In the genomic region with DNA sequence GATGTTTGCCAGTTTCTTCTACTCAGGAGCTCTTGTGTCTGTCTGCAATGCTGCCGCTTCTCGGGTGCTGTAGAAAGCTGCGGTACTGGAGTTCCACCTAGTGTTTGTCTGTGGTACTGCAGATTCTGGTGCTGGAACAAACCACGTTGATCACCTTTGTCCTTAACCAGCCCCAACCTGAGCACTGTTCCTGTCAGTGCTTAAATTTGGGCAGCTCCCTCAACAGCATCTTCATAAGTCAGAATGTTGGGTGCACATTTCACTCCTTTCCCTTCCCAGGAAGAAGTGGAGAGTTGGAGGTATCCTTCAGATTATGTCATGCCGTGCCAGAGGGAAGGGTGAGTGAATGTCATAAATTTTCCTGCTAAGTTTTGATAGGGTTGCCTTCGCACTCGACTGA, we compare ENCODE assay signal across 8 cellular contexts. TPM values are rescaled to one million over a fixed set of nuclear protein-coding genes. Genes with fewer than 3 reads are reported as not detected.
A peak's percentile ranks its signal among the peaks of the same experiment; 100 is the strongest.
DNase-seq lines count a peak whose midpoint lies in the region; ATAC-seq and TF ChIP-seq lines count a peak whose summit lies in the region.

No MANE protein-coding gene starts in this region.

- H3K9me3 Mint-ChIP-seq in WTC11, result peaks cover 29% of the 10 kb centered on the region

- H3K4me1 Mint-ChIP-seq in WTC11, result no peaks in the 10 kb centered on the region; the same call in 1 of the 2 replicates

- H3K4me3 Mint-ChIP-seq in WTC11, result no peak overlapping the region

- H3K36me3 ChIP-seq in kidney epithelial cell (ENCODE audit: control insufficient read depth, insufficient read depth, low read length), result no peaks in the 10 kb centered on the region

- CTCF ChIA-PET in WTC11 (lab: Charles Lee), result interaction anchor here (0.5 to 3.5 kb wide), 60 partner anchors 9 to 676 kb away, joined by 3 to 29 read pairs (median 4); partner anchors contain the start of genes ASB8, CCDC184 and TMEM106C

- no peak overlapping the region for H3K4me3 ChIP-seq in cardiac fibroblast (replicated peaks in 1 of 2; ENCODE audit: low read depth in 2 of 2, low read length in 2 of 2)
- no peak overlapping the region for H3K4me3 ChIP-seq in kidney epithelial cell (ENCODE audit: low read depth, low read length)

- TF ChIP-seq CTCF in WTC11 (IDR thresholded peaks at IDR 0.05) (peak; percentile 96), cardiac fibroblast (IDR thresholded peaks at IDR 0.05; ENCODE audit: low read depth, low read length) (peak; percentile 98), kidney epithelial cell (IDR thresholded peaks at IDR 0.05; ENCODE audit: insufficient read depth, low read length, poor library complexity, severe bottlenecking) (peak; percentile 97)

- no peak overlapping the region for H3K27ac Mint-ChIP-seq in WTC11

- peaks cover 10% of the 10 kb centered on the region for H3K27me3 Mint-ChIP-seq in WTC11 (ENCODE audit: low read depth)

- peaks cover 2% of the 10 kb centered on the region for H3K27me3 ChIP-seq in kidney epithelial cell (ENCODE audit: control insufficient read depth, insufficient read depth, low read length)

- peak; percentile 73 for ATAC-seq in HG02885 (IDR thresholded peaks at IDR 0.05; ENCODE audit: poor library complexity, unreplicated experiment)
- peak; percentile 94 for ATAC-seq in WTC11
- no peak for ATAC-seq in GM21447 (IDR thresholded peaks at IDR 0.05; ENCODE audit: unreplicated experiment)

- peaks cover 13% of the 10 kb centered on the region for H3K36me3 Mint-ChIP-seq in WTC11

- DNase-seq in EH (ENCODE audit: low read depth), result peak; percentile 73
- DNase-seq in NCI-H226, result peak; percentile 58
- DNase-seq in WTC11 (ENCODE audit: low spot score), result peak; percentile 81
- peak; percentile 80 to 83 for DNase-seq in cardiac fibroblast (ENCODE audit: low read depth in 2 of 2)
- DNase-seq in kidney epithelial cell (ENCODE audit: low read depth), result peak; percentile 34
- peak; percentile 77 for DNase-seq in stimulated activated CD4-positive, alpha-beta T cell treated with anti-CD3 and anti-CD28 coated beads, Interleukin-1b, Interleukin-23, amount 100 ng/mL, for 48 hours

- POLR2A ChIA-PET in WTC11 (lab: Charles Lee), result interaction anchor here (1.0 kb wide), 1 partner anchor 332 kb away, joined by 3 read pairs; no protein-coding TSS in a partner anchor

TF ChIP-seq in WTC11, 78 proteins besides CTCF, POLR2A, EP300 and RAD21:
- TF ChIP-seq, protein P1, sequence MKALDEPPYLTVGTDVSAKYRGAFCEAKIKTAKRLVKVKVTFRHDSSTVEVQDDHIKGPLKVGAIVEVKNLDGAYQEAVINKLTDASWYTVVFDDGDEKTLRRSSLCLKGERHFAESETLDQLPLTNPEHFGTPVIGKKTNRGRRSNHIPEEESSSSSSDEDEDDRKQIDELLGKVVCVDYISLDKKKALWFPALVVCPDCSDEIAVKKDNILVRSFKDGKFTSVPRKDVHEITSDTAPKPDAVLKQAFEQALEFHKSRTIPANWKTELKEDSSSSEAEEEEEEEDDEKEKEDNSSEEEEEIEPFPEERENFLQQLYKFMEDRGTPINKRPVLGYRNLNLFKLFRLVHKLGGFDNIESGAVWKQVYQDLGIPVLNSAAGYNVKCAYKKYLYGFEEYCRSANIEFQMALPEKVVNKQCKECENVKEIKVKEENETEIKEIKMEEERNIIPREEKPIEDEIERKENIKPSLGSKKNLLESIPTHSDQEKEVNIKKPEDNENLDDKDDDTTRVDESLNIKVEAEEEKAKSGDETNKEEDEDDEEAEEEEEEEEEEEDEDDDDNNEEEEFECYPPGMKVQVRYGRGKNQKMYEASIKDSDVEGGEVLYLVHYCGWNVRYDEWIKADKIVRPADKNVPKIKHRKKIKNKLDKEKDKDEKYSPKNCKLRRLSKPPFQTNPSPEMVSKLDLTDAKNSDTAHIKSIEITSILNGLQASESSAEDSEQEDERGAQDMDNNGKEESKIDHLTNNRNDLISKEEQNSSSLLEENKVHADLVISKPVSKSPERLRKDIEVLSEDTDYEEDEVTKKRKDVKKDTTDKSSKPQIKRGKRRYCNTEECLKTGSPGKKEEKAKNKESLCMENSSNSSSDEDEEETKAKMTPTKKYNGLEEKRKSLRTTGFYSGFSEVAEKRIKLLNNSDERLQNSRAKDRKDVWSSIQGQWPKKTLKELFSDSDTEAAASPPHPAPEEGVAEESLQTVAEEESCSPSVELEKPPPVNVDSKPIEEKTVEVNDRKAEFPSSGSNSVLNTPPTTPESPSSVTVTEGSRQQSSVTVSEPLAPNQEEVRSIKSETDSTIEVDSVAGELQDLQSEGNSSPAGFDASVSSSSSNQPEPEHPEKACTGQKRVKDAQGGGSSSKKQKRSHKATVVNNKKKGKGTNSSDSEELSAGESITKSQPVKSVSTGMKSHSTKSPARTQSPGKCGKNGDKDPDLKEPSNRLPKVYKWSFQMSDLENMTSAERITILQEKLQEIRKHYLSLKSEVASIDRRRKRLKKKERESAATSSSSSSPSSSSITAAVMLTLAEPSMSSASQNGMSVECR (CRISPR knock-in tag; IDR thresholded peaks at IDR 0.05; ENCODE audit: borderline replicate concordance), result no peak
- TF ChIP-seq ZMAT4 (CRISPR knock-in tag; IDR thresholded peaks at IDR 0.05), result no peak
- TF ChIP-seq NR2C2 (CRISPR knock-in tag; IDR thresholded peaks at IDR 0.05), result no peak
- TF ChIP-seq ZNF317 (CRISPR knock-in tag; IDR thresholded peaks at IDR 0.05; ENCODE audit: borderline replicate concordance, low read depth), result no peak
- TF ChIP-seq ESRRA (CRISPR knock-in tag; IDR thresholded peaks at IDR 0.05; ENCODE audit: borderline replicate concordance), result no peak
- TF ChIP-seq ATF6 (CRISPR knock-in tag; IDR thresholded peaks at IDR 0.05), result no peak
- no peak for TF ChIP-seq TEAD1 (CRISPR knock-in tag; IDR thresholded peaks at IDR 0.05)
- TF ChIP-seq NFATC4 (CRISPR knock-in tag; IDR thresholded peaks at IDR 0.05), result no peak

RNA-seq across cellular contexts. Expression of gene LALBA, which starts 48.7 kb away (rescaled TPM):
- total RNA-seq in WTC11 (2021) (not detected in 3 replicates), kidney epithelial cell (not detected in 2 replicates)
